ENCODE assay signal across 18 cellular contexts in the genomic region with DNA sequence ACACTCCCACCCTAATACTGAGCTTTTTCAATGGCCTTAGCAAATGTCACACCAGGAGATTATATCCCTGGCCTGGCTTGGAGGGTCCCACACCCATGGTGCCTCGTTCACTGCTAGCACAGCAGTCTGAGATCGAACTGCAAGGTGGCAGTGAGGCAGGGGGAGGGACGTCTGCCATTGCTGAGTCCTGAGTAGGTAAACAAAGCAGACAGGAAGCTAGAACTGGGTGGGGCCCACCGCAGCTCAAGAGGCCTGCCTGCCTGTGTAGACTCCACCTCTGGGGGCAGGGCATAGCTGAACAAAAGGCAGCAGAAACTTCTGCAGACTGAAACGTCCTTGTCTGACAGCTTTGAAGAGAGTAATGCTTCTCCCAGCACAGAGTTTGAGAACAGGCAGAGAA.
DNase-seq lines count a peak whose midpoint lies in the region; ATAC-seq, FAIRE-seq and TF ChIP-seq lines count a peak whose summit lies in the region.
"Had no signal": no experiment of that assay in that cellular context is flagged by ENCODE, and none has a peak within 500 bp of the region (broad histone marks: within the 10 kb centered on the region; RNA-seq: fewer than 3 reads in every experiment).

No MANE protein-coding gene starts in this region.

- peaks cover 2% of the 10 kb centered on the region for H3K4me1 Mint-ChIP-seq in activated CD4-positive, alpha-beta memory T cell treated with anti-CD3 and anti-CD28 coated beads, Interleukin-2, amount 10 ng/mL, durations not matched to agents 7 days and 5 days
- H3K4me1 Mint-ChIP-seq in activated CD4-positive, alpha-beta memory T cell treated with anti-CD3 and anti-CD28 coated beads for 36 hours (ENCODE audit: low read depth), result no peaks in the 10 kb centered on the region
- peaks cover 16% of the 10 kb centered on the region for H3K4me1 Mint-ChIP-seq in progenitor cell of endocrine pancreas (ENCODE audit: low read depth)
- H3K4me1 Mint-ChIP-seq: central memory CD8-positive, alpha-beta T cell had no signal

- no peaks in the 10 kb centered on the region for H3K4me1 ChIP-seq in OCI-LY7 (ENCODE audit: insufficient read depth, low read length, poor library complexity, severe bottlenecking)
- no peaks in the 10 kb centered on the region for H3K4me1 ChIP-seq in kidney (ENCODE audit: control insufficient read depth in 1 of 2, insufficient read depth in 1 of 2, low read depth in 1 of 2, low read length in 2 of 2)
- H3K4me1 ChIP-seq: esophagus muscularis mucosa had no signal

- DNase-seq in activated CD4-positive, alpha-beta memory T cell treated with anti-CD3 and anti-CD28 coated beads, Interleukin-2, amount 10 ng/mL, durations not matched to agents 7 days and 5 days, result peak; percentile 31
- DNase-seq in activated CD4-positive, alpha-beta memory T cell treated with anti-CD3 and anti-CD28 coated beads for 36 hours, result no peak
- DNase-seq in OCI-LY7 (ENCODE audit: low spot score) (peak; percentile 61), kidney (peak; percentile 54), progenitor cell of endocrine pancreas (ENCODE audit: low spot score, unreplicated experiment) (no peak), COLO668 (lab: John Stamatoyannopoulos, UW; ENCODE audit: unreplicated experiment) (no peak), NCI-H446 treated with DMSO at 0.1 percent for 48 hours (lab: John Stamatoyannopoulos, UW) (no peak)
- DNase-seq: amygdala; COR-L47; H7; NCI-H1436 treated with DMSO at 0.1 percent for 48 hours; stimulated activated CD4-positive, alpha-beta T cell treated with anti-CD3 and anti-CD28 coated beads, Interleukin-2, amount 100 ng/mL, for 24 hours; T-helper 9 cell had no signal

- H3K36me3 Mint-ChIP-seq in activated CD4-positive, alpha-beta memory T cell treated with anti-CD3 and anti-CD28 coated beads, Interleukin-2, amount 10 ng/mL, durations not matched to agents 7 days and 5 days (ENCODE audit: low read depth), result no peaks in the 10 kb centered on the region
- no peaks in the 10 kb centered on the region for H3K36me3 Mint-ChIP-seq in activated CD4-positive, alpha-beta memory T cell treated with anti-CD3 and anti-CD28 coated beads for 36 hours
- peaks cover 3% of the 10 kb centered on the region for H3K36me3 Mint-ChIP-seq in progenitor cell of endocrine pancreas (ENCODE audit: insufficient read depth)

- H3K27ac ChIP-seq in OCI-LY7 (ENCODE audit: low read depth, low read length, poor library complexity, severe bottlenecking), result no peak overlapping the region
- no peak overlapping the region for H3K27ac ChIP-seq in kidney (ENCODE audit: low read depth in 2 of 2, low read length in 2 of 2)
- H3K27ac ChIP-seq: esophagus muscularis mucosa had no signal

- H3K9me3 ChIP-seq in OCI-LY7 (ENCODE audit: low read length) (0 out of 2 replicates have a peak, but pooled peaks cover 6% of the 10 kb centered on the region), kidney (ENCODE audit: control insufficient read depth in 1 of 2, low read length in 2 of 2) (no peaks in the 10 kb centered on the region)

- intact Hi-C loops in activated CD4-positive, alpha-beta memory T cell treated with anti-CD3 and anti-CD28 coated beads for 36 hours (cut with micrococcal nuclease), result no loop called here
- intact Hi-C loops in OCI-LY7 (cut with micrococcal nuclease; ENCODE audit: unreplicated experiment) (no loop called here), kidney (cut with DNase I) (no loop called here)

- H3K9ac ChIP-seq in kidney (ENCODE audit: low read length in 2 of 2), result no peak overlapping the region

- no peak overlapping the region for H3K27ac Mint-ChIP-seq in activated CD4-positive, alpha-beta memory T cell treated with anti-CD3 and anti-CD28 coated beads, Interleukin-2, amount 10 ng/mL, durations not matched to agents 7 days and 5 days
- no peak overlapping the region for H3K27ac Mint-ChIP-seq in activated CD4-positive, alpha-beta memory T cell treated with anti-CD3 and anti-CD28 coated beads for 36 hours
- no peak overlapping the region for H3K27ac Mint-ChIP-seq in progenitor cell of endocrine pancreas

- no peak overlapping the region for H3K4me3 Mint-ChIP-seq in activated CD4-positive, alpha-beta memory T cell treated with anti-CD3 and anti-CD28 coated beads, Interleukin-2, amount 10 ng/mL, durations not matched to agents 7 days and 5 days
- H3K4me3 Mint-ChIP-seq in activated CD4-positive, alpha-beta memory T cell treated with anti-CD3 and anti-CD28 coated beads for 36 hours, result no peak overlapping the region
- H3K4me3 Mint-ChIP-seq in progenitor cell of endocrine pancreas (ENCODE audit: low read depth), result no peak overlapping the region
- H3K4me3 Mint-ChIP-seq: central memory CD8-positive, alpha-beta T cell had no signal

- H3K4me3 ChIP-seq in OCI-LY7 (ENCODE audit: low read depth, low read length, poor library complexity, severe bottlenecking), result peak overlapping the region; percentile 23
- no peak overlapping the region for H3K4me3 ChIP-seq in kidney (ENCODE audit: low read length in 2 of 2)
- H3K4me3 ChIP-seq: esophagus muscularis mucosa had no signal

- CTCF ChIA-PET in activated CD4-positive, alpha-beta memory T cell treated with anti-CD3 and anti-CD28 coated beads, Interleukin-2, amount 10 ng/mL, durations not matched to agents 7 days and 5 days (lab: Charles Lee), result no interaction called here
- CTCF ChIA-PET in activated CD4-positive, alpha-beta memory T cell treated with anti-CD3 and anti-CD28 coated beads for 36 hours (lab: Charles Lee), result no interaction called here
- CTCF ChIA-PET in OCI-LY7 (lab: Charles Lee; ENCODE audit: unreplicated experiment), result no interaction called here

- no peak for FAIRE-seq in kidney (lab: Jason Lieb, UNC)
- FAIRE-seq: G401.6 had no signal

- H3K9me3 Mint-ChIP-seq in activated CD4-positive, alpha-beta memory T cell treated with anti-CD3 and anti-CD28 coated beads, Interleukin-2, amount 10 ng/mL, durations not matched to agents 7 days and 5 days, result peaks cover 20% of the 10 kb centered on the region
- peaks cover 17% of the 10 kb centered on the region for H3K9me3 Mint-ChIP-seq in activated CD4-positive, alpha-beta memory T cell treated with anti-CD3 and anti-CD28 coated beads for 36 hours
- peaks cover 15% of the 10 kb centered on the region for H3K9me3 Mint-ChIP-seq in progenitor cell of endocrine pancreas (ENCODE audit: low read depth)

- POLR2A ChIA-PET in activated CD4-positive, alpha-beta memory T cell treated with anti-CD3 and anti-CD28 coated beads, Interleukin-2, amount 10 ng/mL, durations not matched to agents 7 days and 5 days (lab: Charles Lee), result no interaction called here
- POLR2A ChIA-PET in activated CD4-positive, alpha-beta memory T cell treated with anti-CD3 and anti-CD28 coated beads for 36 hours (lab: Charles Lee), result no interaction called here
- POLR2A ChIA-PET in OCI-LY7 (lab: Charles Lee), result no interaction called here

- peak; percentile 77 for ATAC-seq in GM19023 (IDR thresholded peaks at IDR 0.05; ENCODE audit: unreplicated experiment)
- ATAC-seq: sciatic nerve had no signal

- H3K4me2 ChIP-seq in OCI-LY7 (ENCODE audit: low read length), result peak overlapping the region; percentile 47; the same call in 1 of the 2 replicates

- peak overlapping the region; percentile 78 for H2AFZ ChIP-seq in OCI-LY7 (ENCODE audit: low read length)

- no peaks in the 10 kb centered on the region for H3K9me2 ChIP-seq in OCI-LY7 (ENCODE audit: insufficient read depth, low read length)

- no peaks in the 10 kb centered on the region for H4K20me1 ChIP-seq in OCI-LY7 (ENCODE audit: insufficient read depth, low read length)

- H3K27me3 Mint-ChIP-seq in activated CD4-positive, alpha-beta memory T cell treated with anti-CD3 and anti-CD28 coated beads, Interleukin-2, amount 10 ng/mL, durations not matched to agents 7 days and 5 days, result no peaks in the 10 kb centered on the region
- no peaks in the 10 kb centered on the region for H3K27me3 Mint-ChIP-seq in activated CD4-positive, alpha-beta memory T cell treated with anti-CD3 and anti-CD28 coated beads for 36 hours
- no peaks in the 10 kb centered on the region for H3K27me3 Mint-ChIP-seq in progenitor cell of endocrine pancreas
- H3K27me3 Mint-ChIP-seq: central memory CD8-positive, alpha-beta T cell had no signal

- H3K79me2 ChIP-seq in OCI-LY7 (ENCODE audit: insufficient read depth, low read depth, low read length), result no peaks in the 10 kb centered on the region

- BruUV-seq in OCI-LY7 (replicated peaks; lab: Mats Ljungman, UMichigan), result no TSS peak

- no peak for TF ChIP-seq CTCF in OCI-LY7 (conservative IDR thresholded peaks at IDR 0.05; ENCODE audit: low read length)
- no peak for TF ChIP-seq CTCF in kidney (IDR thresholded peaks at IDR 0.05; ENCODE audit: borderline replicate concordance, extremely low read depth, insufficient read depth)
- TF ChIP-seq CTCF in progenitor cell of endocrine pancreas (IDR thresholded peaks at IDR 0.05; ENCODE audit: unreplicated experiment), result no peak

- H3K36me3 ChIP-seq in OCI-LY7 (ENCODE audit: insufficient read depth, low read length) (no peaks in the 10 kb centered on the region), kidney (ENCODE audit: control insufficient read depth in 1 of 2, insufficient read depth in 2 of 2, low read length in 2 of 2) (no peaks in the 10 kb centered on the region)
- H3K36me3 ChIP-seq: esophagus muscularis mucosa had no signal

Comparison
In these comparisons a context has a peak if more than half of its experiments do, and no peak if none do; other contexts are left out.
1. DNase-seq: peak in activated CD4-positive, alpha-beta memory T cell treated with anti-CD3 and anti-CD28 coated beads, Interleukin-2, amount 10 ng/mL, durations not matched to agents 7 days and 5 days (single experiment), OCI-LY7 (single experiment) and kidney (single experiment); none in activated CD4-positive, alpha-beta memory T cell treated with anti-CD3 and anti-CD28 coated beads for 36 hours (single experiment), progenitor cell of endocrine pancreas (single experiment), COLO668 (single experiment) and NCI-H446 treated with DMSO at 0.1 percent for 48 hours (single experiment).